17 cellular contexts compared by ENCODE assay signal in genomic region chr4:39104255-39104654, GRCh38. TPM values are rescaled to one million over a fixed set of nuclear protein-coding genes. Genes with fewer than 3 reads are reported as not detected.
DNase-seq lines count a peak whose midpoint lies in the region; ATAC-seq and FAIRE-seq lines count a peak whose summit lies in the region.
"Had no signal": no experiment of that assay in that cellular context is flagged by ENCODE, and none has a peak within 500 bp of the region (broad histone marks: within the 10 kb centered on the region; RNA-seq: fewer than 3 reads in every experiment).

No MANE protein-coding gene starts in this region.

- H3K36me3 Mint-ChIP-seq in T-helper 2 cell treated with Interferon-gamma antibody and Interleukin-4, amounts not matched to agents 5 μg/mL and 100 μg/mL, for 36 hours (ENCODE audit: low read depth): peaks cover 34% of the 10 kb centered on the region
- H3K36me3 Mint-ChIP-seq in activated T-helper 17 cell treated with anti-CD3 and anti-CD28 coated beads, Interleukin-2, amount 50 U/mL, for 72 hours (ENCODE audit: low read depth): peaks cover 81% of the 10 kb centered on the region

- FAIRE-seq in RCC 7860 (lab: Jason Lieb, UNC): peak; percentile 57
- FAIRE-seq: GM18507, H54 had no signal

- intact Hi-C loops in left colon (cut with DNase I, micrococcal nuclease): no loop called here

- peak overlapping the region; percentile 61 for H3K27ac Mint-ChIP-seq in T-helper 2 cell treated with Interferon-gamma antibody and Interleukin-4, amounts not matched to agents 5 μg/mL and 100 μg/mL, for 36 hours
- H3K27ac Mint-ChIP-seq in activated T-helper 17 cell treated with anti-CD3 and anti-CD28 coated beads, Interleukin-2, amount 50 U/mL, for 72 hours: no peak overlapping the region
- H3K27ac Mint-ChIP-seq: IgD-negative memory B cell had no signal

- ATAC-seq in left colon (peak; percentile 38), HG02678 (IDR thresholded peaks at IDR 0.05; ENCODE audit: unreplicated experiment) (no peak)
- no peak for ATAC-seq in activated T-helper 17 cell treated with anti-CD3 and anti-CD28 coated beads, Interleukin-2, amount 50 U/mL, for 72 hours (replicated peaks)
- ATAC-seq: HCT116 had no signal

- peaks cover 3% of the 10 kb centered on the region for H3K4me1 Mint-ChIP-seq in T-helper 2 cell treated with Interferon-gamma antibody and Interleukin-4, amounts not matched to agents 5 μg/mL and 100 μg/mL, for 36 hours (ENCODE audit: low read depth)
- H3K4me1 Mint-ChIP-seq in activated T-helper 17 cell treated with anti-CD3 and anti-CD28 coated beads, Interleukin-2, amount 50 U/mL, for 72 hours: no peaks in the 10 kb centered on the region
- H3K4me1 Mint-ChIP-seq: CD8-positive, alpha-beta memory T cell had no signal

- peaks cover 7% of the 10 kb centered on the region for H3K9me3 Mint-ChIP-seq in T-helper 2 cell treated with Interferon-gamma antibody and Interleukin-4, amounts not matched to agents 5 μg/mL and 100 μg/mL, for 36 hours
- no peaks in the 10 kb centered on the region for H3K9me3 Mint-ChIP-seq in activated T-helper 17 cell treated with anti-CD3 and anti-CD28 coated beads, Interleukin-2, amount 50 U/mL, for 72 hours
- H3K9me3 Mint-ChIP-seq: CD8-positive, alpha-beta memory T cell had no signal

- no peaks in the 10 kb centered on the region for H3K27me3 Mint-ChIP-seq in T-helper 2 cell treated with Interferon-gamma antibody and Interleukin-4, amounts not matched to agents 5 μg/mL and 100 μg/mL, for 36 hours (ENCODE audit: low read depth)
- no peaks in the 10 kb centered on the region for H3K27me3 Mint-ChIP-seq in activated T-helper 17 cell treated with anti-CD3 and anti-CD28 coated beads, Interleukin-2, amount 50 U/mL, for 72 hours
- H3K27me3 Mint-ChIP-seq: CD8-positive, alpha-beta memory T cell; IgD-negative memory B cell had no signal

- DNase-seq in T-helper 2 cell treated with Interferon-gamma antibody and Interleukin-4, amounts not matched to agents 5 μg/mL and 100 μg/mL, for 36 hours (ENCODE audit: low spot score): no peak
- DNase-seq in T-helper 2 cell: no peak
- peak; percentile 26 for DNase-seq in RCC 7860 (ENCODE audit: low spot score)
- no peak for DNase-seq in left colon
- DNase-seq in kidney glomerular epithelial cell (lab: John Stamatoyannopoulos, UW): no peak
- DNase-seq: 8988T; AML-193; Caco-2; CD8-positive, alpha-beta memory T cell; DND-41; GM23248 had no signal

- no peak overlapping the region for H3K4me3 Mint-ChIP-seq in T-helper 2 cell treated with Interferon-gamma antibody and Interleukin-4, amounts not matched to agents 5 μg/mL and 100 μg/mL, for 36 hours
- no peak overlapping the region for H3K4me3 Mint-ChIP-seq in activated T-helper 17 cell treated with anti-CD3 and anti-CD28 coated beads, Interleukin-2, amount 50 U/mL, for 72 hours
- H3K4me3 Mint-ChIP-seq: CD8-positive, alpha-beta memory T cell; IgD-negative memory B cell had no signal

RNA-seq across cellular contexts. Expression of gene KLHL5, which starts 42.2 kb away (rescaled TPM):
- 10 to 100 TPM in 1 of 2 donors, 1 to 10 TPM in 1; 2.7 to 13.1 TPM for total RNA-seq in left colon
- 10 to 100 TPM; 19.4 to 28.1 TPM for total RNA-seq in activated T-helper 17 cell treated with anti-CD3 and anti-CD28 coated beads, Interleukin-2, amount 50 U/mL, for 72 hours
